In the genomic region with DNA sequence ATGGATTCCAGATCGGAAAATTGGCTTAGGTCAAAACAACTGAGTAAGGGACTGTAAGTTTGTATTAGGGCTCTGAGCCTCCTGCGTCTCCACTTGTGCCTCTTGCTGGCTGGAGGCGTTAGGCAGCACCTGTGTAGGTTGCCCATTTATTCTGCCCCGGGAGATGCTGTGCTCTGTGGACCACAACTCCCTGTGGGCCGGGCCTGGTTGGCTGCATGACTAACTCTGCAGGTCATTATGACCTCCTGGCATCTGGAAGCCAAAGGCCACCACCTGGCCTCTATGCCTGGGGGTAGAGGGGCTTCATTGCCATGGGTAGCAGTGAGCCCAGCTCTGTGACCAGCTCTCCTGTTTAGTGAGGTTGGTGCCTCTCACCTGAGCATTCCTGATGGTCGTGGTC, we compare ENCODE assay signal across 1 cellular context.
TF ChIP-seq lines count a peak whose summit lies in the region.

No MANE protein-coding gene starts in this region.

TF ChIP-seq in HepG2, 621 proteins besides CTCF, POLR2A, EP300 and RAD21:
- TF ChIP-seq, protein P1, sequence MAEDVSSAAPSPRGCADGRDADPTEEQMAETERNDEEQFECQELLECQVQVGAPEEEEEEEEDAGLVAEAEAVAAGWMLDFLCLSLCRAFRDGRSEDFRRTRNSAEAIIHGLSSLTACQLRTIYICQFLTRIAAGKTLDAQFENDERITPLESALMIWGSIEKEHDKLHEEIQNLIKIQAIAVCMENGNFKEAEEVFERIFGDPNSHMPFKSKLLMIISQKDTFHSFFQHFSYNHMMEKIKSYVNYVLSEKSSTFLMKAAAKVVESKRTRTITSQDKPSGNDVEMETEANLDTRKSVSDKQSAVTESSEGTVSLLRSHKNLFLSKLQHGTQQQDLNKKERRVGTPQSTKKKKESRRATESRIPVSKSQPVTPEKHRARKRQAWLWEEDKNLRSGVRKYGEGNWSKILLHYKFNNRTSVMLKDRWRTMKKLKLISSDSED (CRISPR knock-in tag; IDR thresholded peaks at IDR 0.05), result no peak
- TF ChIP-seq, protein P2, sequence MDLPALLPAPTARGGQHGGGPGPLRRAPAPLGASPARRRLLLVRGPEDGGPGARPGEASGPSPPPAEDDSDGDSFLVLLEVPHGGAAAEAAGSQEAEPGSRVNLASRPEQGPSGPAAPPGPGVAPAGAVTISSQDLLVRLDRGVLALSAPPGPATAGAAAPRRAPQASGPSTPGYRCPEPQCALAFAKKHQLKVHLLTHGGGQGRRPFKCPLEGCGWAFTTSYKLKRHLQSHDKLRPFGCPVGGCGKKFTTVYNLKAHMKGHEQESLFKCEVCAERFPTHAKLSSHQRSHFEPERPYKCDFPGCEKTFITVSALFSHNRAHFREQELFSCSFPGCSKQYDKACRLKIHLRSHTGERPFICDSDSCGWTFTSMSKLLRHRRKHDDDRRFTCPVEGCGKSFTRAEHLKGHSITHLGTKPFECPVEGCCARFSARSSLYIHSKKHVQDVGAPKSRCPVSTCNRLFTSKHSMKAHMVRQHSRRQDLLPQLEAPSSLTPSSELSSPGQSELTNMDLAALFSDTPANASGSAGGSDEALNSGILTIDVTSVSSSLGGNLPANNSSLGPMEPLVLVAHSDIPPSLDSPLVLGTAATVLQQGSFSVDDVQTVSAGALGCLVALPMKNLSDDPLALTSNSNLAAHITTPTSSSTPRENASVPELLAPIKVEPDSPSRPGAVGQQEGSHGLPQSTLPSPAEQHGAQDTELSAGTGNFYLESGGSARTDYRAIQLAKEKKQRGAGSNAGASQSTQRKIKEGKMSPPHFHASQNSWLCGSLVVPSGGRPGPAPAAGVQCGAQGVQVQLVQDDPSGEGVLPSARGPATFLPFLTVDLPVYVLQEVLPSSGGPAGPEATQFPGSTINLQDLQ (CRISPR knock-in tag; IDR thresholded peaks at IDR 0.05), result no peak
- TF ChIP-seq, protein P3, sequence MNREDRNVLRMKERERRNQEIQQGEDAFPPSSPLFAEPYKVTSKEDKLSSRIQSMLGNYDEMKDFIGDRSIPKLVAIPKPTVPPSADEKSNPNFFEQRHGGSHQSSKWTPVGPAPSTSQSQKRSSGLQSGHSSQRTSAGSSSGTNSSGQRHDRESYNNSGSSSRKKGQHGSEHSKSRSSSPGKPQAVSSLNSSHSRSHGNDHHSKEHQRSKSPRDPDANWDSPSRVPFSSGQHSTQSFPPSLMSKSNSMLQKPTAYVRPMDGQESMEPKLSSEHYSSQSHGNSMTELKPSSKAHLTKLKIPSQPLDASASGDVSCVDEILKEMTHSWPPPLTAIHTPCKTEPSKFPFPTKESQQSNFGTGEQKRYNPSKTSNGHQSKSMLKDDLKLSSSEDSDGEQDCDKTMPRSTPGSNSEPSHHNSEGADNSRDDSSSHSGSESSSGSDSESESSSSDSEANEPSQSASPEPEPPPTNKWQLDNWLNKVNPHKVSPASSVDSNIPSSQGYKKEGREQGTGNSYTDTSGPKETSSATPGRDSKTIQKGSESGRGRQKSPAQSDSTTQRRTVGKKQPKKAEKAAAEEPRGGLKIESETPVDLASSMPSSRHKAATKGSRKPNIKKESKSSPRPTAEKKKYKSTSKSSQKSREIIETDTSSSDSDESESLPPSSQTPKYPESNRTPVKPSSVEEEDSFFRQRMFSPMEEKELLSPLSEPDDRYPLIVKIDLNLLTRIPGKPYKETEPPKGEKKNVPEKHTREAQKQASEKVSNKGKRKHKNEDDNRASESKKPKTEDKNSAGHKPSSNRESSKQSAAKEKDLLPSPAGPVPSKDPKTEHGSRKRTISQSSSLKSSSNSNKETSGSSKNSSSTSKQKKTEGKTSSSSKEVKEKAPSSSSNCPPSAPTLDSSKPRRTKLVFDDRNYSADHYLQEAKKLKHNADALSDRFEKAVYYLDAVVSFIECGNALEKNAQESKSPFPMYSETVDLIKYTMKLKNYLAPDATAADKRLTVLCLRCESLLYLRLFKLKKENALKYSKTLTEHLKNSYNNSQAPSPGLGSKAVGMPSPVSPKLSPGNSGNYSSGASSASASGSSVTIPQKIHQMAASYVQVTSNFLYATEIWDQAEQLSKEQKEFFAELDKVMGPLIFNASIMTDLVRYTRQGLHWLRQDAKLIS (CRISPR knock-in tag; IDR thresholded peaks at IDR 0.05), result no peak
- no peak for TF ChIP-seq MXI1 (IDR thresholded peaks at IDR 0.05; ENCODE audit: borderline replicate concordance, low read depth, low read length)
- no peak for TF ChIP-seq ELF1 (CRISPR knock-in tag; IDR thresholded peaks at IDR 0.05)
- TF ChIP-seq, protein P4, sequence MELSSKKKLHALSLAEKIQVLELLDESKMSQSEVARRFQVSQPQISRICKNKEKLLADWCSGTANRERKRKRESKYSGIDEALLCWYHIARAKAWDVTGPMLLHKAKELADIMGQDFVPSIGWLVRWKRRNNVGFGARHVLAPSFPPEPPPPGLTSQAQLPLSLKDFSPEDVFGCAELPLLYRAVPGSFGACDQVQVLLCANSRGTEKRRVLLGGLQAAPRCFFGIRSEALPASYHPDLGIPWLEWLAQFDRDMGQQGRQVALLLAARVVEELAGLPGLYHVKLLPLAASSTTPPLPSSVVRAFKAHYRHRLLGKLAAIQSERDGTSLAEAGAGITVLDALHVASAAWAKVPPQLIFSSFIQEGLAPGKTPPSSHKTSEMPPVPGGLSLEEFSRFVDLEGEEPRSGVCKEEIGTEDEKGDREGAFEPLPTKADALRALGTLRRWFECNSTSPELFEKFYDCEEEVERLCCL (CRISPR knock-in tag; IDR thresholded peaks at IDR 0.05; ENCODE audit: borderline replicate concordance), result no peak
- TF ChIP-seq, protein P5, sequence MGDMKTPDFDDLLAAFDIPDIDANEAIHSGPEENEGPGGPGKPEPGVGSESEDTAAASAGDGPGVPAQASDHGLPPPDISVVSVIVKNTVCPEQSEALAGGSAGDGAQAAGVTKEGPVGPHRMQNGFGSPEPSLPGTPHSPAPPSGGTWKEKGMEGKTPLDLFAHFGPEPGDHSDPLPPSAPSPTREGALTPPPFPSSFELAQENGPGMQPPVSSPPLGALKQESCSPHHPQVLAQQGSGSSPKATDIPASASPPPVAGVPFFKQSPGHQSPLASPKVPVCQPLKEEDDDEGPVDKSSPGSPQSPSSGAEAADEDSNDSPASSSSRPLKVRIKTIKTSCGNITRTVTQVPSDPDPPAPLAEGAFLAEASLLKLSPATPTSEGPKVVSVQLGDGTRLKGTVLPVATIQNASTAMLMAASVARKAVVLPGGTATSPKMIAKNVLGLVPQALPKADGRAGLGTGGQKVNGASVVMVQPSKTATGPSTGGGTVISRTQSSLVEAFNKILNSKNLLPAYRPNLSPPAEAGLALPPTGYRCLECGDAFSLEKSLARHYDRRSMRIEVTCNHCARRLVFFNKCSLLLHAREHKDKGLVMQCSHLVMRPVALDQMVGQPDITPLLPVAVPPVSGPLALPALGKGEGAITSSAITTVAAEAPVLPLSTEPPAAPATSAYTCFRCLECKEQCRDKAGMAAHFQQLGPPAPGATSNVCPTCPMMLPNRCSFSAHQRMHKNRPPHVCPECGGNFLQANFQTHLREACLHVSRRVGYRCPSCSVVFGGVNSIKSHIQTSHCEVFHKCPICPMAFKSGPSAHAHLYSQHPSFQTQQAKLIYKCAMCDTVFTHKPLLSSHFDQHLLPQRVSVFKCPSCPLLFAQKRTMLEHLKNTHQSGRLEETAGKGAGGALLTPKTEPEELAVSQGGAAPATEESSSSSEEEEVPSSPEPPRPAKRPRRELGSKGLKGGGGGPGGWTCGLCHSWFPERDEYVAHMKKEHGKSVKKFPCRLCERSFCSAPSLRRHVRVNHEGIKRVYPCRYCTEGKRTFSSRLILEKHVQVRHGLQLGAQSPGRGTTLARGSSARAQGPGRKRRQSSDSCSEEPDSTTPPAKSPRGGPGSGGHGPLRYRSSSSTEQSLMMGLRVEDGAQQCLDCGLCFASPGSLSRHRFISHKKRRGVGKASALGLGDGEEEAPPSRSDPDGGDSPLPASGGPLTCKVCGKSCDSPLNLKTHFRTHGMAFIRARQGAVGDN (CRISPR knock-in tag; IDR thresholded peaks at IDR 0.05), result peak; percentile 14; the same call in 1 of the 2 replicates
- no peak for TF ChIP-seq ZFP62 (CRISPR knock-in tag; IDR thresholded peaks at IDR 0.05)
- TF ChIP-seq, protein P6, sequence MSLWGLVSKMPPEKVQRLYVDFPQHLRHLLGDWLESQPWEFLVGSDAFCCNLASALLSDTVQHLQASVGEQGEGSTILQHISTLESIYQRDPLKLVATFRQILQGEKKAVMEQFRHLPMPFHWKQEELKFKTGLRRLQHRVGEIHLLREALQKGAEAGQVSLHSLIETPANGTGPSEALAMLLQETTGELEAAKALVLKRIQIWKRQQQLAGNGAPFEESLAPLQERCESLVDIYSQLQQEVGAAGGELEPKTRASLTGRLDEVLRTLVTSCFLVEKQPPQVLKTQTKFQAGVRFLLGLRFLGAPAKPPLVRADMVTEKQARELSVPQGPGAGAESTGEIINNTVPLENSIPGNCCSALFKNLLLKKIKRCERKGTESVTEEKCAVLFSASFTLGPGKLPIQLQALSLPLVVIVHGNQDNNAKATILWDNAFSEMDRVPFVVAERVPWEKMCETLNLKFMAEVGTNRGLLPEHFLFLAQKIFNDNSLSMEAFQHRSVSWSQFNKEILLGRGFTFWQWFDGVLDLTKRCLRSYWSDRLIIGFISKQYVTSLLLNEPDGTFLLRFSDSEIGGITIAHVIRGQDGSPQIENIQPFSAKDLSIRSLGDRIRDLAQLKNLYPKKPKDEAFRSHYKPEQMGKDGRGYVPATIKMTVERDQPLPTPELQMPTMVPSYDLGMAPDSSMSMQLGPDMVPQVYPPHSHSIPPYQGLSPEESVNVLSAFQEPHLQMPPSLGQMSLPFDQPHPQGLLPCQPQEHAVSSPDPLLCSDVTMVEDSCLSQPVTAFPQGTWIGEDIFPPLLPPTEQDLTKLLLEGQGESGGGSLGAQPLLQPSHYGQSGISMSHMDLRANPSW (CRISPR knock-in tag; IDR thresholded peaks at IDR 0.05; ENCODE audit: borderline replicate concordance), result no peak
